8 cellular contexts compared by ENCODE assay signal in genomic region chr15:68875377-68876116, GRCh38. TPM values are rescaled to one million over a fixed set of nuclear protein-coding genes. Genes with fewer than 3 reads are reported as not detected.
DNase-seq lines count a peak whose midpoint lies in the region; ATAC-seq and TF ChIP-seq lines count a peak whose summit lies in the region.

No MANE protein-coding gene starts in this region.

- CTCF ChIA-PET in HEK293T (lab: Yijun Ruan, JAX): interaction anchor here (0.6 to 3.0 kb wide), 40 partner anchors 8 to 1159 kb away, joined by 3 to 25 read pairs (median 4); no protein-coding TSS in a partner anchor

- ATAC-seq in HG03439 (IDR thresholded peaks at IDR 0.05; ENCODE audit: unreplicated experiment): no peak

- H3K4me1 Mint-ChIP-seq in activated CD4-positive, alpha-beta T cell treated with anti-CD3 and anti-CD28 coated beads, Interleukin-2, amount 10 ng/mL, durations not matched to agents 24 days and 14 days: peaks cover 7% of the 10 kb centered on the region

- DNase-seq in Ammon's horn (ENCODE audit: low spot score) (peak; percentile 95), HEK293T (ENCODE audit: extremely low spot score) (peak; percentile 81), NCI-H524 (lab: John Stamatoyannopoulos, UW) (peak; percentile 89 to 99), dedifferentiated amniotic fluid mesenchymal stem cell (ENCODE audit: extremely low spot score) (peak; percentile 82), left kidney (ENCODE audit: low read depth, low spot score) (peak; percentile 96)
- peak; percentile 96 for DNase-seq in activated CD4-positive, alpha-beta T cell treated with anti-CD3 and anti-CD28 coated beads, Interleukin-2, amount 10 ng/mL, durations not matched to agents 24 days and 14 days
- DNase-seq in stimulated activated CD4-positive, alpha-beta T cell treated with anti-CD3 and anti-CD28 coated beads, Interleukin-1b, Interleukin-23, amount 100 ng/mL, for 24 hours (ENCODE audit: low read depth in 4 of 4, low spot score in 1 of 4): peak; percentile 85 to 97 (median 89)

- no peaks in the 10 kb centered on the region for H3K36me3 Mint-ChIP-seq in activated CD4-positive, alpha-beta T cell treated with anti-CD3 and anti-CD28 coated beads, Interleukin-2, amount 10 ng/mL, durations not matched to agents 24 days and 14 days (ENCODE audit: low read depth)

- H3K9me3 Mint-ChIP-seq in activated CD4-positive, alpha-beta T cell treated with anti-CD3 and anti-CD28 coated beads, Interleukin-2, amount 10 ng/mL, durations not matched to agents 24 days and 14 days: no peaks in the 10 kb centered on the region

- H3K27ac Mint-ChIP-seq in activated CD4-positive, alpha-beta T cell treated with anti-CD3 and anti-CD28 coated beads, Interleukin-2, amount 10 ng/mL, durations not matched to agents 24 days and 14 days: no peak overlapping the region

- H3K27me3 Mint-ChIP-seq in activated CD4-positive, alpha-beta T cell treated with anti-CD3 and anti-CD28 coated beads, Interleukin-2, amount 10 ng/mL, durations not matched to agents 24 days and 14 days: peaks cover 35% of the 10 kb centered on the region

- intact Hi-C loops in activated CD4-positive, alpha-beta T cell treated with anti-CD3 and anti-CD28 coated beads, Interleukin-2, amount 10 ng/mL, durations not matched to agents 24 days and 14 days (cut with micrococcal nuclease): loop anchor here (1.0 kb wide), 2 partner anchors 92 to 145 kb away; no protein-coding TSS in a partner anchor

- POLR2A ChIA-PET in HEK293T (lab: Yijun Ruan, JAX): interaction anchor here (0.6 to 2.0 kb wide), 8 partner anchors 35 to 91 kb away, joined by 3 to 10 read pairs (median 4); partner anchors contain the start of gene ANP32A

- peak overlapping the region; percentile 53 for H3K4me3 Mint-ChIP-seq in activated CD4-positive, alpha-beta T cell treated with anti-CD3 and anti-CD28 coated beads, Interleukin-2, amount 10 ng/mL, durations not matched to agents 24 days and 14 days

TF ChIP-seq in HEK293T, 16 proteins besides CTCF, POLR2A, EP300 and RAD21:
- TF ChIP-seq LEF1 (IDR thresholded peaks at IDR 0.05; ENCODE audit: borderline replicate concordance) (no peak), L3MBTL2 (conservative IDR thresholded peaks at IDR 0.05) (peak; percentile 73), ARNT (IDR thresholded peaks at IDR 0.05) (no peak)

RNA-seq across cellular contexts. Expression of gene SPESP1, which starts 54.8 kb away (rescaled TPM):
- 0.51 and 1.1 TPM in 2 replicates for total RNA-seq in activated CD4-positive, alpha-beta T cell treated with anti-CD3 and anti-CD28 coated beads, Interleukin-2, amount 10 ng/mL, durations not matched to agents 24 days and 14 days

RNA-seq across cellular contexts. Expression of gene ANP32A, which starts 54.9 kb away (rescaled TPM):
- total RNA-seq in activated CD4-positive, alpha-beta T cell treated with anti-CD3 and anti-CD28 coated beads, Interleukin-2, amount 10 ng/mL, durations not matched to agents 24 days and 14 days: 280 and 302 TPM in 2 replicates
